Comparison of ENCODE assay signal across 14 cellular contexts in genomic region chr13:97387487-97388353, GRCh38. TPM values are rescaled to one million over a fixed set of nuclear protein-coding genes. Genes with fewer than 3 reads are reported as not detected.
DNase-seq lines count a peak whose midpoint lies in the region; ATAC-seq, FAIRE-seq and TF ChIP-seq lines count a peak whose summit lies in the region.
"Had no signal": no experiment of that assay in that cellular context is flagged by ENCODE, and none has a peak within 500 bp of the region (broad histone marks: within the 10 kb centered on the region; RNA-seq: fewer than 3 reads in every experiment).

No MANE protein-coding gene starts in this region.

- H3K27ac Mint-ChIP-seq in activated CD8-positive, alpha-beta T cell treated with anti-CD3 and anti-CD28 coated beads, Interleukin-2, amount 10 ng/mL, durations not matched to agents 7 days and 5 days: peak overlapping the region; percentile 53

- no peak for FAIRE-seq in GM19239 (lab: Jason Lieb, UNC)

- intact Hi-C loops in lower lobe of right lung (cut with DNase I): no loop called here

- H3K36me3 Mint-ChIP-seq in activated CD8-positive, alpha-beta T cell treated with anti-CD3 and anti-CD28 coated beads, Interleukin-2, amount 10 ng/mL, durations not matched to agents 7 days and 5 days (ENCODE audit: low read depth): peaks cover 9% of the 10 kb centered on the region

- peaks cover 23% of the 10 kb centered on the region for H3K4me1 Mint-ChIP-seq in activated CD8-positive, alpha-beta T cell treated with anti-CD3 and anti-CD28 coated beads, Interleukin-2, amount 10 ng/mL, durations not matched to agents 7 days and 5 days (ENCODE audit: low read depth)

- ATAC-seq in activated CD8-positive, alpha-beta T cell treated with anti-CD3 and anti-CD28 coated beads, Interleukin-2, amount 10 ng/mL, durations not matched to agents 7 days and 5 days: no peak
- ATAC-seq in lower lobe of right lung: peak; percentile 29 to 67

- no peaks in the 10 kb centered on the region for H3K9me3 Mint-ChIP-seq in activated CD8-positive, alpha-beta T cell treated with anti-CD3 and anti-CD28 coated beads, Interleukin-2, amount 10 ng/mL, durations not matched to agents 7 days and 5 days (ENCODE audit: insufficient read depth)

- no peak for TF ChIP-seq CTCF in lower lobe of right lung (IDR thresholded peaks at IDR 0.05)

- CTCF ChIA-PET in activated CD8-positive, alpha-beta T cell treated with anti-CD3 and anti-CD28 coated beads, Interleukin-2, amount 10 ng/mL, durations not matched to agents 7 days and 5 days (lab: Charles Lee): interaction anchor here (1.5 to 2.3 kb wide), 3 partner anchors 17 to 278 kb away, joined by 5 to 8 read pairs (median 7); no protein-coding TSS in a partner anchor

- peaks cover 27% of the 10 kb centered on the region for H3K4me1 ChIP-seq in lower lobe of right lung

- no peaks in the 10 kb centered on the region for H3K27me3 Mint-ChIP-seq in activated CD8-positive, alpha-beta T cell treated with anti-CD3 and anti-CD28 coated beads, Interleukin-2, amount 10 ng/mL, durations not matched to agents 7 days and 5 days (ENCODE audit: low read depth)

- H3K4me3 ChIP-seq in lower lobe of right lung: no peak overlapping the region
- H3K4me3 ChIP-seq: ovary, stomach had no signal

- peaks cover 29% of the 10 kb centered on the region for H3K36me3 ChIP-seq in lower lobe of right lung
- H3K36me3 ChIP-seq: ovary had no signal

- no peaks in the 10 kb centered on the region for H3K27me3 ChIP-seq in lower lobe of right lung (ENCODE audit: low read depth)
- H3K27me3 ChIP-seq: ovary, stomach had no signal

- peak overlapping the region; percentile 33 for H3K27ac ChIP-seq in lower lobe of right lung
- H3K27ac ChIP-seq in temporal lobe (ENCODE audit: low read depth, low read length): peak overlapping the region; percentile 14
- H3K27ac ChIP-seq: ovary had no signal

- POLR2A ChIA-PET in activated CD8-positive, alpha-beta T cell treated with anti-CD3 and anti-CD28 coated beads, Interleukin-2, amount 10 ng/mL, durations not matched to agents 7 days and 5 days (lab: Charles Lee): interaction anchor here (1.3 kb wide), 1 partner anchor 46 kb away, joined by 6 read pairs; the partner anchor contains the start of gene RAP2A

- no peaks in the 10 kb centered on the region for H3K9me3 ChIP-seq in lower lobe of right lung
- H3K9me3 ChIP-seq: ovary, stomach had no signal

- DNase-seq in Kasumi-1 (lab: John Stamatoyannopoulos, UW) (peak; percentile 57 to 68), lower lobe of right lung (no peak), HCEC 1CT (no peak), GM19239 (ENCODE audit: insufficient read length, low spot score) (no peak), NCI-H2227 treated with DMSO at 0.1 percent for 48 hours (lab: John Stamatoyannopoulos, UW) (no peak), OCI-M2 (lab: John Stamatoyannopoulos, UW; ENCODE audit: unreplicated experiment) (no peak)
- DNase-seq in activated CD8-positive, alpha-beta T cell treated with anti-CD3 and anti-CD28 coated beads, Interleukin-2, amount 10 ng/mL, durations not matched to agents 7 days and 5 days: no peak
- DNase-seq: activated CD4-positive, alpha-beta T cell treated with anti-CD3 and anti-CD28 coated beads for 1 hour; COR-L47; NCI-H1417 treated with DMSO at 0.1 percent for 48 hours; NCI-H526 treated with DMSO at 0.1 percent for 48 hours; ovary; stomach had no signal

- no peak overlapping the region for H3K4me3 Mint-ChIP-seq in activated CD8-positive, alpha-beta T cell treated with anti-CD3 and anti-CD28 coated beads, Interleukin-2, amount 10 ng/mL, durations not matched to agents 7 days and 5 days

RNA-seq across cellular contexts. Expression of gene RAP2A, which starts 46.2 kb away (rescaled TPM):
- 10 to 100 TPM; 29.7 to 29.8 TPM for total RNA-seq in activated CD8-positive, alpha-beta T cell treated with anti-CD3 and anti-CD28 coated beads, Interleukin-2, amount 10 ng/mL, durations not matched to agents 7 days and 5 days
- total RNA-seq in lower lobe of right lung (42.5 TPM), temporal lobe (158 TPM)

Comparison
In these comparisons a context has a peak if more than half of its experiments do, and no peak if none do; other contexts are left out.
1. DNase-seq: peak in Kasumi-1 (2 of 2); none in activated CD8-positive, alpha-beta T cell treated with anti-CD3 and anti-CD28 coated beads, Interleukin-2, amount 10 ng/mL, durations not matched to agents 7 days and 5 days (single experiment), lower lobe of right lung (single experiment), HCEC 1CT (single experiment), GM19239 (single experiment), NCI-H2227 treated with DMSO at 0.1 percent for 48 hours (single experiment) and OCI-M2 (single experiment).